33 cellular contexts compared by ENCODE assay signal in the genomic region with DNA sequence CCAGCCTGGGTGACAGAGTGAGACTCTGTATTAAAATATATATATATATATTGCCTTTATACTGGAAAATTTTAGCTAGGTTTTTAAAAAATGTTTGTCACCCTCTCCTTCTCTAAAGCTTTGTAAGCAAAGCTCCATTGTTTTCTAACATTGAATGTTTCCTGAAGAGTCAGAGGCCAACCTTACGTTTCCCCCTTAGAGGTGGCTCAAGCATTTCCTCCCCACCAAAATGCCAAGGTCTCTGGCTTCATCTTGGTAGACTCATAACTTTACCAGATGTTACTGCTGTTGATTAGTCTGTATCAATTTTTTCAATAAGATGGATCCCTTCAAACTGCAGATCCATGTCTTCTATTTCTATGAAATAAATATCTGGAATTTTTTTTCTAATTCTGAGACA.
"Had no signal": no experiment of that assay in that cellular context is flagged by ENCODE, and none has a peak within 500 bp of the region (broad histone marks: within the 10 kb centered on the region; RNA-seq: fewer than 3 reads in every experiment).

No MANE protein-coding gene starts in this region.

- DNase-seq: activated B cell treated with CpG ODN at 0.5 μM for 24 hours; activated CD4-positive, alpha-beta memory T cell treated with anti-CD3 and anti-CD28 coated beads for 36 hours; activated CD4-positive, alpha-beta T cell treated with anti-CD3 and anti-CD28 coated beads for 4 hours; activated CD4-positive, alpha-beta T cell treated with anti-CD3 and anti-CD28 coated beads, Interleukin-2, amount 10 ng/mL, durations not matched to agents 24 days and 14 days; activated CD4-positive, alpha-beta T cell treated with anti-CD3 and anti-CD28 coated beads, Interleukin-2, amount 50 U/mL, for 1 hour; activated CD4-positive, alpha-beta T cell treated with anti-CD3 and anti-CD28 coated beads, Interleukin-2, amount 50 U/mL, for 4 hours; activated CD4-positive, CD25-positive, alpha-beta regulatory T cell treated with anti-CD3 and anti-CD28 coated beads, Interleukin-2, amount 50 U/mL, for 72 hours; activated CD8-positive, alpha-beta memory T cell treated with anti-CD3 and anti-CD28 coated beads, Interleukin-2, amount 50 U/mL, for 4 hours; activated CD8-positive, alpha-beta T cell treated with anti-CD3 and anti-CD28 coated beads for 36 hours; activated effector memory CD4-positive, alpha-beta T cell treated with anti-CD3 and anti-CD28 coated beads, Interleukin-2, amount 50 U/mL, for 16 hours; activated gamma-delta T cell treated with Interleukin-2 at 50 U/mL for 16 hours; activated naive CD4-positive, alpha-beta T cell; activated naive CD4-positive, alpha-beta T cell treated with anti-CD3 and anti-CD28 coated beads for 36 hours; activated naive CD4-positive, alpha-beta T cell treated with anti-CD3 and anti-CD28 coated beads, Interleukin-2, amount 50 U/mL, for 16 hours; activated naive CD8-positive, alpha-beta T cell treated with anti-CD3 and anti-CD28 coated beads for 36 hours; activated T-cell treated with anti-CD3 and anti-CD28 coated beads for 4 hours; activated T-cell treated with anti-CD3 and anti-CD28 coated beads, Interleukin-2, amount 50 U/mL, for 1 hour; activated T-cell treated with anti-CD3 and anti-CD28 coated beads, Interleukin-2, amount 50 U/mL, for 4 hours; activated T-cell treated with anti-CD3 and anti-CD28 coated beads, Interleukin-2, amount 50 U/mL, for 72 hours; adrenal gland; amniotic stem cell; aorta; body of pancreas; brain microvascular endothelial cell; central memory CD4-positive, alpha-beta T cell; SW 1271; T-helper 1 cell; T-helper 2 cell; T-helper 9 cell had no signal

- ATAC-seq: activated CD8-positive, alpha-beta T cell treated with anti-CD3 and anti-CD28 coated beads for 36 hours; activated naive CD4-positive, alpha-beta T cell treated with anti-CD3 and anti-CD28 coated beads, Interleukin-2, amount 50 U/mL, for 72 hours; activated T-cell treated with anti-CD3 and anti-CD28 coated beads, Interleukin-2, amount 50 U/mL, for 4 hours; activated T-cell treated with anti-CD3 and anti-CD28 coated beads, Interleukin-2, amount 50 U/mL, for 72 hours; activated T-helper 17 cell treated with anti-CD3 and anti-CD28 coated beads, Interleukin-2, amount 50 U/mL, for 72 hours; body of pancreas had no signal

- H3K9me3 ChIP-seq: adrenal gland, body of pancreas, breast epithelium had no signal

- H3K27me3 ChIP-seq: adrenal gland, body of pancreas, brain microvascular endothelial cell, breast epithelium had no signal

- H3K36me3 ChIP-seq: adrenal gland, brain microvascular endothelial cell, breast epithelium had no signal

- H3K4me3 ChIP-seq: adrenal gland, body of pancreas, breast epithelium had no signal

- H3K27ac ChIP-seq: adrenal gland, body of pancreas, brain microvascular endothelial cell, breast epithelium, VCaP had no signal

- H3K4me1 ChIP-seq: adrenal gland, body of pancreas, breast epithelium had no signal
